In the genomic region with DNA sequence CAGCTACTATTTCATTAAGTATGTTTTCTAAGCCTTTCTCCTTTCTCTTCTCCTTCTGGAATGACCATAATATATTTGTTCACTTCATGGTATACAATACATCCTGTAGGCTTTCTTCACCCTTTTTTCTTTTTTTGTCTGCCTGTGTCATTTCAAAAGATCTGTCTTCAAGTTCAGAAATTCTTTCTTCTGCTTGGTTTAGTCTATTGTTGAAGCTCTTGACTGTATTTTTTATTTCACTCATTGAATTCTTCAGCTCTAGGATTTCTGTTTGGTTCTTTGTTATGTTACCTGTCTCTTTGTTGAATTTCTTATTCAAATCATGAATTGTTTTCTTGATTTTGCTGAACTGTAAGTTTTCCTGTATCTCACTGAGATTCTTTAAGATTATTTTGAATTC, we compare ENCODE assay signal across 1 cellular context.
TF ChIP-seq lines count a peak whose summit lies in the region.

No MANE protein-coding gene starts in this region.

TF ChIP-seq in endothelial cell of umbilical vein, 7 proteins besides CTCF, POLR2A, EP300 and RAD21 (continued from another document):
- TF ChIP-seq GATA2 (IDR thresholded peaks at IDR 0.05; ENCODE audit: insufficient read depth, insufficient read length, low read depth, low read length): no peak
- TF ChIP-seq EZH2 (IDR thresholded peaks at IDR 0.05; ENCODE audit: borderline replicate concordance, low read depth, low read length, severe bottlenecking): no peak
- TF ChIP-seq POLR2AphosphoS5 (IDR thresholded peaks at IDR 0.05; ENCODE audit: insufficient read depth, low read depth, low read length): no peak
